Comparison of ENCODE assay signal across 1 cellular context in the genomic region with DNA sequence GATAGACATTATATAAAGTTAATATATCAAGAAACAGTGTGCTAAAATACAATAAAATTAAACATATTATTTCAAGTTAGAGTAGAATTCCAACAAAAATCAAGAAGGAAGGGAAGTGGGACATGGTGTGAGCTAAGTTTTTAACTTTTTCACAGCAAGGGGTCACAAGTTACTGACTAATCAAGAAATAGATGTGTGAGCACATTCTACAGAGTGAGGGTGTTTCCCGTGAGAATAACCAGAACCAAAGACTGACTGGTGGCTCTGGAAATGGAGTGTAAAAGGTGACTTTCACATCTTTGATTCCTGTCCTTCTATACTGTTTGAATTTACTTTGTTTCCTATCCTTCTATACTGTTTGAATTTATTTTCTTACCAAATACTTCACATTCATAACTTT.
TF ChIP-seq lines count a peak whose summit lies in the region.

No MANE protein-coding gene starts in this region.

TF ChIP-seq in A549, 52 proteins besides CTCF, POLR2A, EP300 and RAD21:
- TF ChIP-seq NFE2L2 (conservative IDR thresholded peaks at IDR 0.05; ENCODE audit: low read length) (no peak), FOXS1 (CRISPR knock-in tag; IDR thresholded peaks at IDR 0.05) (no peak), ZFP36 (IDR thresholded peaks at IDR 0.05; ENCODE audit: borderline replicate concordance, partially characterized antibody) (no peak), CEBPB (IDR thresholded peaks at IDR 0.05) (no peak), EHMT2 (IDR thresholded peaks at IDR 0.05; ENCODE audit: low read depth) (no peak), HOXB13 (CRISPR knock-in tag; IDR thresholded peaks at IDR 0.05; ENCODE audit: low read depth) (no peak), MAZ (IDR thresholded peaks at IDR 0.05; ENCODE audit: borderline replicate concordance, low read depth, low read length) (no peak), JUNB (IDR thresholded peaks at IDR 0.05) (no peak), ZNF302 (CRISPR knock-in tag; IDR thresholded peaks at IDR 0.05) (no peak)
- TF ChIP-seq, protein P1, sequence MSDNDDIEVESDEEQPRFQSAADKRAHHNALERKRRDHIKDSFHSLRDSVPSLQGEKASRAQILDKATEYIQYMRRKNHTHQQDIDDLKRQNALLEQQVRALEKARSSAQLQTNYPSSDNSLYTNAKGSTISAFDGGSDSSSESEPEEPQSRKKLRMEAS (IDR thresholded peaks at IDR 0.05), result no peak
